8 cellular contexts compared by ENCODE assay signal in the genomic region with DNA sequence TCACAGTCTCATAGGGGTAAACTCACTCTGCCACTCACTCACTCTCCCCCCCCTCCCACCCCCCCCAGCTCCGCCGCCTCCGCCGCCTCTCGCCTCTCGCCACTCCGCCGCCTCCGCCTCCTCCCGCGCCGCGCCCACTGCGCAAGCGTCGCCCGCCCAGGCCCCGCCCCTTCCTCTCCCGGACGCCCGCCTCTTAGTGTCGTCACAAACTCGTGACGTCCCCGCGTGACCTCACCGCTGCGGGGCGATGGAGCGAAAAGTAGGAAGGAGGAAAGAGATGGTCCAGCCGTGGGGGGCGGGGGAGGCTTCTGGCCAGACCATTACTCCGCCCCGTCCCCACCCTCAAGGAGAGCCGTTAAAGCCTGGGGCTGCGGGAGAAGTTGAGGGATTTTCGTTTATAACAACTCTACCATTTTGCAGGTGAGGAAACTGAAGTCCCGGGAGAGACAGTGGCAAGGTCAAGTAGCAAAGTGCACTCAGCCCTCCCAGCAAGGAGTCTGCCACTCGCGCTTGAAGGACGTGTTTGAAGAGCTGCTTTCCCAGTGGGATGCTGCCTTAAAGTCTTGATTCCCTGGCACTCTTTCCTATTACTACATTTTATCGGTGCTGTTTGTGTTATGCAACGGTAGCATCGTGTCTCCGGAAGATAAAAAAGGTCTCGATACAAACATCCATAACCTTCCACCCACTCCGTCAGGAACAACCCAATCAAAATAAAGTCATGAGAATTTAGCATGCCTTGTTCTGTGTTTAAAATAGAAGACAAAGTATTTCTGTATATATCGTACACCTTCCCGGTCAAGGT.
DNase-seq lines count a peak whose midpoint lies in the region; ATAC-seq lines count a peak whose summit lies in the region.

ILRUN (minus strand) TSS at position 29 of the 805 bp plus-strand sequence. CDS start 164 bp downstream, outside the sequence.

- peaks cover 11% of the 10 kb centered on the region for H3K36me3 Mint-ChIP-seq in central memory CD8-positive, alpha-beta T cell (ENCODE audit: insufficient read depth)

- peak within 1 kb of the TSS; percentile 95 for H3K4me3 Mint-ChIP-seq in central memory CD8-positive, alpha-beta T cell

- H3K27ac Mint-ChIP-seq in central memory CD8-positive, alpha-beta T cell (ENCODE audit: low read depth), result peak within 1 kb of the TSS; percentile 92

- no peaks in the 10 kb centered on the region for H3K27me3 Mint-ChIP-seq in central memory CD8-positive, alpha-beta T cell

- no peaks in the 10 kb centered on the region for H3K9me3 Mint-ChIP-seq in central memory CD8-positive, alpha-beta T cell

- H3K4me1 Mint-ChIP-seq in central memory CD8-positive, alpha-beta T cell, result peaks cover 41% of the 10 kb centered on the region

- DNase-seq in AG08395 (ENCODE audit: low spot score), result peak; percentile 97
- DNase-seq in NCI-H446 treated with DMSO at 0.1 percent for 48 hours (lab: John Stamatoyannopoulos, UW), result peak; percentile 85
- peak; percentile 90 to 92 for DNase-seq in central memory CD8-positive, alpha-beta T cell (ENCODE audit: low spot score in 2 of 2)
- peak; percentile 94 for DNase-seq in iris pigment epithelial cell (ENCODE audit: low read depth)
- peak; percentile 93 to 96 for DNase-seq in stimulated activated CD4-positive, alpha-beta T cell treated with anti-CD3 and anti-CD28 coated beads, Interleukin-12 subunit alpha, Interleukin-12 subunit beta, amount 100 ng/mL, for 24 hours (ENCODE audit: low read depth in 2 of 2)

- ATAC-seq in GM19025 (IDR thresholded peaks at IDR 0.05; ENCODE audit: low read depth, unreplicated experiment), result peak; percentile 70
- peak; percentile 87 for ATAC-seq in HG03280 (IDR thresholded peaks at IDR 0.05; ENCODE audit: unreplicated experiment)
- peak; percentile 77 to 83 for ATAC-seq in activated CD4-positive, CD25-positive, alpha-beta regulatory T cell treated with anti-CD3 and anti-CD28 coated beads, Interleukin-2, amount 50 U/mL, for 24 hours
- ATAC-seq in central memory CD8-positive, alpha-beta T cell (replicated peaks; ENCODE audit: extremely low read depth, poor library complexity, severe bottlenecking), result peak; percentile 81

Comparison
In these comparisons a context has a peak if more than half of its experiments do, and no peak if none do; other contexts are left out.
1. Peak in every context shown above with its lines: DNase-seq and ATAC-seq.